Comparison of ENCODE assay signal across 23 cellular contexts in genomic region chr6:113050979-113051378, GRCh38.
A peak's percentile ranks its signal among the peaks of the same experiment; 100 is the strongest.
DNase-seq lines count a peak whose midpoint lies in the region; ATAC-seq, FAIRE-seq and TF ChIP-seq lines count a peak whose summit lies in the region.
"Had no signal": no experiment of that assay in that cellular context is flagged by ENCODE, and none has a peak within 500 bp of the region (broad histone marks: within the 10 kb centered on the region; RNA-seq: fewer than 3 reads in every experiment).

No MANE protein-coding gene starts in this region.

- peaks cover 11% of the 10 kb centered on the region for H3F3A ChIP-seq in neural progenitor cell (ENCODE audit: low read depth)

- H3K36me3 Mint-ChIP-seq in H9 (ENCODE audit: insufficient read depth in 1 of 3, low read depth in 3 of 3) (no peaks in the 10 kb centered on the region), neural progenitor cell (peaks cover 4% of the 10 kb centered on the region)
- H3K36me3 Mint-ChIP-seq: activated naive CD8-positive, alpha-beta T cell treated with anti-CD3 and anti-CD28 coated beads, Interleukin-2, amount 10 ng/mL, durations not matched to agents 7 days and 5 days; CD8-positive, alpha-beta memory T cell; stimulated activated effector memory CD8-positive, alpha-beta T cell treated with anti-CD3 and anti-CD28 coated beads, Interleukin-12 subunit alpha, Interleukin-12 subunit beta, amount 100 ng/mL, for 72 hours had no signal

- H3K23ac ChIP-seq in H9 (ENCODE audit: insufficient read length, low read depth, low read length): no peak overlapping the region

- H3K79me2 ChIP-seq in H9 (ENCODE audit: insufficient read depth, low read length) (no peaks in the 10 kb centered on the region), endothelial cell of umbilical vein (ENCODE audit: control insufficient read depth, insufficient read depth, low read length) (no peaks in the 10 kb centered on the region), neural progenitor cell (ENCODE audit: low read depth) (no peaks in the 10 kb centered on the region)

- POLR2A ChIA-PET in endothelial cell of umbilical vein (lab: Charles Lee): no interaction called here

- no peak overlapping the region for H4K91ac ChIP-seq in H9 (ENCODE audit: insufficient read length, low read depth, low read length)

- H4K20me1 ChIP-seq in H9 (ENCODE audit: control insufficient read depth, insufficient read depth, insufficient read length) (no peaks in the 10 kb centered on the region), endothelial cell of umbilical vein (replicated peaks; ENCODE audit: control insufficient read depth, extremely low read depth, insufficient read depth, low read length) (no peaks in the 10 kb centered on the region), neural progenitor cell (ENCODE audit: low read depth) (no peaks in the 10 kb centered on the region)

- H3K4ac ChIP-seq in H9 (ENCODE audit: low read depth, low read length): no peak overlapping the region

- H2BK5ac ChIP-seq in H9 (ENCODE audit: insufficient read length, low read length): no peak overlapping the region

- no peak overlapping the region for H3K56ac ChIP-seq in H9 (ENCODE audit: insufficient read length, low read depth, low read length)

- no peak overlapping the region for H2BK20ac ChIP-seq in H9 (ENCODE audit: low read depth, low read length, poor library complexity, severe bottlenecking)

- no peak for ATAC-seq in HG03378 (IDR thresholded peaks at IDR 0.05; ENCODE audit: unreplicated experiment)
- ATAC-seq: body of pancreas; left lobe of liver; stimulated activated effector memory CD8-positive, alpha-beta T cell treated with anti-CD3 and anti-CD28 coated beads, Interleukin-12 subunit alpha, Interleukin-12 subunit beta, amount 100 ng/mL, for 72 hours had no signal

- dilution Hi-C loops in endothelial cell of umbilical vein (cut with MboI; ENCODE audit: extremely low pct_ligation_motif_present, low sequenced_read_pairs): no loop called here

- intact Hi-C loops in endothelial cell of umbilical vein (cut with micrococcal nuclease): loop anchor here (1.0 to 5.0 kb wide), 4 partner anchors 52 to 805 kb away; no protein-coding TSS in a partner anchor

- no peaks in the 10 kb centered on the region for H3K36me3 ChIP-seq in SJSA1
- H3K36me3 ChIP-seq in endothelial cell of umbilical vein (ENCODE audit: control insufficient read depth in 2 of 2, extremely low read depth in 1 of 2, insufficient read depth in 2 of 2, low read length in 2 of 2): no peaks in the 10 kb centered on the region
- no peaks in the 10 kb centered on the region for H3K36me3 ChIP-seq in neural progenitor cell
- H3K36me3 ChIP-seq: thoracic aorta had no signal

- H2BK15ac ChIP-seq in H9 (ENCODE audit: low read depth, low read length): no peak overlapping the region

- no peak overlapping the region for H3K14ac ChIP-seq in H9 (ENCODE audit: insufficient read depth, low read length)

- no peaks in the 10 kb centered on the region for H3K9me3 Mint-ChIP-seq in H9
- peaks cover 10% of the 10 kb centered on the region for H3K9me3 Mint-ChIP-seq in neural progenitor cell
- H3K9me3 Mint-ChIP-seq: activated naive CD8-positive, alpha-beta T cell treated with anti-CD3 and anti-CD28 coated beads, Interleukin-2, amount 10 ng/mL, durations not matched to agents 7 days and 5 days; activated T-helper 1 cell treated with anti-CD3 and anti-CD28 coated beads, Interleukin-12 subunit alpha, Interleukin-12 subunit beta, Interleukin-2, Interleukin-4 antibody, amounts not matched to agents 30 ng/mL and 10 ng/mL and 1 ng/mL, durations not matched to agents 14 hours and 24 hours and 36 hours; T-helper 2 cell treated with Interferon-gamma antibody and Interleukin-4, amounts not matched to agents 5 μg/mL and 100 μg/mL, for 36 hours had no signal

- H2BK12ac ChIP-seq in H9 (ENCODE audit: insufficient read length, low read depth, low read length): no peak overlapping the region

- no peak overlapping the region for H2AFZ ChIP-seq in H9 (ENCODE audit: low read length)
- H2AFZ ChIP-seq in endothelial cell of umbilical vein (ENCODE audit: low read depth, low read length): peak overlapping the region; percentile 22
- H2AFZ ChIP-seq in neural progenitor cell (replicated peaks): no peak overlapping the region

- H2AK5ac ChIP-seq in H9 (ENCODE audit: insufficient read length, low read length): no peak overlapping the region

- TF ChIP-seq POLR2A in endothelial cell of umbilical vein (IDR thresholded peaks at IDR 0.05; ENCODE audit: low read depth, low read length): no peak

- no peak overlapping the region for H3T11ph ChIP-seq in H9 (ENCODE audit: low read length)

- H4K5ac ChIP-seq in H9 (ENCODE audit: insufficient read length, low read depth, low read length): no peak overlapping the region

- no CpG with 5 or more reads among the region's 5 CpGs for WGBS in H9 (ENCODE audit: extremely low coverage, insufficient read length, low lambda C conversion rate)

- H3K4me2 ChIP-seq in H9 (ENCODE audit: insufficient read depth, insufficient read length, low read length): no peak overlapping the region
- no peak overlapping the region for H3K4me2 ChIP-seq in endothelial cell of umbilical vein (ENCODE audit: insufficient read depth, low read length)
- peak overlapping the region; percentile 61 for H3K4me2 ChIP-seq in neural progenitor cell

- no peak overlapping the region for H3K4me3 ChIP-seq in SJSA1
- no peak overlapping the region for H3K4me3 ChIP-seq in endothelial cell of umbilical vein (replicated peaks in 1 of 3; ENCODE audit: insufficient read depth in 1 of 3, low read depth in 1 of 3, low read length in 3 of 3)
- no peak overlapping the region for H3K4me3 ChIP-seq in neural progenitor cell
- H3K4me3 ChIP-seq: body of pancreas, thoracic aorta had no signal

- no peak overlapping the region for H3K18ac ChIP-seq in H9 (ENCODE audit: insufficient read length, low read depth, low read length)

- H3K27ac Mint-ChIP-seq in H9 (peak overlapping the region in 2 of 3 experiments; percentile 61 to 82; a peak in 4 of 7 replicates), neural progenitor cell (peak overlapping the region; percentile 99)
- H3K27ac Mint-ChIP-seq: activated naive CD8-positive, alpha-beta T cell treated with anti-CD3 and anti-CD28 coated beads, Interleukin-2, amount 10 ng/mL, durations not matched to agents 7 days and 5 days; activated T-helper 1 cell treated with anti-CD3 and anti-CD28 coated beads, Interleukin-12 subunit alpha, Interleukin-12 subunit beta, Interleukin-2, Interleukin-4 antibody, amounts not matched to agents 30 ng/mL and 10 ng/mL and 1 ng/mL, durations not matched to agents 14 hours and 24 hours and 36 hours; CD8-positive, alpha-beta memory T cell; stimulated activated effector memory CD8-positive, alpha-beta T cell treated with anti-CD3 and anti-CD28 coated beads, Interleukin-12 subunit alpha, Interleukin-12 subunit beta, amount 100 ng/mL, for 72 hours; T-helper 2 cell treated with Interferon-gamma antibody and Interleukin-4, amounts not matched to agents 5 μg/mL and 100 μg/mL, for 36 hours had no signal

- H3K27me3 ChIP-seq in H9 (ENCODE audit: insufficient read depth, low read length) (no peaks in the 10 kb centered on the region), SJSA1 (replicated peaks) (no peaks in the 10 kb centered on the region), endothelial cell of umbilical vein (ENCODE audit: control insufficient read depth in 2 of 2, insufficient read depth in 2 of 2, low read length in 2 of 2) (no peaks in the 10 kb centered on the region), neural progenitor cell (no peaks in the 10 kb centered on the region)
- H3K27me3 ChIP-seq: body of pancreas had no signal

- no peaks in the 10 kb centered on the region for H3K9me1 ChIP-seq in endothelial cell of umbilical vein (replicated peaks; ENCODE audit: control insufficient read depth, extremely low read depth, insufficient read depth, low read length)

- H3K4me1 Mint-ChIP-seq in H9: peaks cover 17 to 18% of the 10 kb centered on the region in 2 experiments
- peaks cover 27% of the 10 kb centered on the region for H3K4me1 Mint-ChIP-seq in neural progenitor cell
- H3K4me1 Mint-ChIP-seq: activated naive CD8-positive, alpha-beta T cell treated with anti-CD3 and anti-CD28 coated beads, Interleukin-2, amount 10 ng/mL, durations not matched to agents 7 days and 5 days; CD8-positive, alpha-beta memory T cell; stimulated activated effector memory CD8-positive, alpha-beta T cell treated with anti-CD3 and anti-CD28 coated beads, Interleukin-12 subunit alpha, Interleukin-12 subunit beta, amount 100 ng/mL, for 72 hours had no signal

- no peaks in the 10 kb centered on the region for H3K23me2 ChIP-seq in H9 (ENCODE audit: insufficient read length, low read depth, low read length, poor library complexity, severe bottlenecking)

- H3K79me1 ChIP-seq in H9 (ENCODE audit: insufficient read depth, low read depth, low read length, poor library complexity, severe bottlenecking): no peaks in the 10 kb centered on the region

- no peak for TF ChIP-seq CTCF in H9 (conservative IDR thresholded peaks at IDR 0.05)
- TF ChIP-seq CTCF in endothelial cell of umbilical vein (IDR thresholded peaks at IDR 0.05; ENCODE audit: extremely low read depth in 1 of 2, insufficient read depth in 1 of 2, low read depth in 1 of 2, low read length in 2 of 2): no peak
- TF ChIP-seq CTCF in neural progenitor cell (IDR thresholded peaks at IDR 0.05): no peak

- H3K9ac ChIP-seq in H9 (ENCODE audit: extremely low read depth, insufficient read length, low read length) (no peak overlapping the region), endothelial cell of umbilical vein (replicated peaks; ENCODE audit: extremely low read depth, insufficient read depth, low read length) (no peak overlapping the region), neural progenitor cell (no peak overlapping the region)

- H3K4me3 Mint-ChIP-seq in H9: no peak overlapping the region
- peak overlapping the region; percentile 68 for H3K4me3 Mint-ChIP-seq in neural progenitor cell
- H3K4me3 Mint-ChIP-seq: activated naive CD8-positive, alpha-beta T cell treated with anti-CD3 and anti-CD28 coated beads, Interleukin-2, amount 10 ng/mL, durations not matched to agents 7 days and 5 days; activated T-helper 1 cell treated with anti-CD3 and anti-CD28 coated beads, Interleukin-12 subunit alpha, Interleukin-12 subunit beta, Interleukin-2, Interleukin-4 antibody, amounts not matched to agents 30 ng/mL and 10 ng/mL and 1 ng/mL, durations not matched to agents 14 hours and 24 hours and 36 hours; CD8-positive, alpha-beta memory T cell; stimulated activated effector memory CD8-positive, alpha-beta T cell treated with anti-CD3 and anti-CD28 coated beads, Interleukin-12 subunit alpha, Interleukin-12 subunit beta, amount 100 ng/mL, for 72 hours; T-helper 2 cell treated with Interferon-gamma antibody and Interleukin-4, amounts not matched to agents 5 μg/mL and 100 μg/mL, for 36 hours had no signal

- H3K4me1 ChIP-seq in H9 (ENCODE audit: insufficient read depth, low read length): no peaks in the 10 kb centered on the region; the same call in 1 of the 2 replicates
- peaks cover 50% of the 10 kb centered on the region for H3K4me1 ChIP-seq in SJSA1 (replicated peaks)
- peaks cover 29% of the 10 kb centered on the region for H3K4me1 ChIP-seq in endothelial cell of umbilical vein (ENCODE audit: control insufficient read depth, extremely low read depth, insufficient read depth, low read length)
- H3K4me1 ChIP-seq in neural progenitor cell: peaks cover 28% of the 10 kb centered on the region
- H3K4me1 ChIP-seq: body of pancreas had no signal

- DNase-seq in H9: peak; percentile 55
- no peak for DNase-seq in SJSA1 (ENCODE audit: low read depth in 1 of 2, low spot score in 2 of 2)
- peak; percentile 60 for DNase-seq in endothelial cell of umbilical vein (ENCODE audit: low read depth, low spot score)
- peak; percentile 79 for DNase-seq in neural progenitor cell (ENCODE audit: low spot score)
- no peak for DNase-seq in EL
- no peak for DNase-seq in hippocampal formation (lab: John Stamatoyannopoulos, UW)
- DNase-seq: activated CD4-positive, CD25-positive, alpha-beta regulatory T cell treated with anti-CD3 and anti-CD28 coated beads, Interleukin-2, amount 50 U/mL, for 72 hours; activated naive CD8-positive, alpha-beta T cell treated with anti-CD3 and anti-CD28 coated beads, Interleukin-2, amount 10 ng/mL, durations not matched to agents 7 days and 5 days; body of pancreas; CD8-positive, alpha-beta memory T cell; DMS79 treated with DMSO at 0.1 percent for 48 hours; Karpas-422; NCI-H1092; NCI-H524 treated with DMSO at 0.1 percent for 48 hours; nucleus accumbens; SIG-M5 had no signal

- no TSS peak for BruUV-seq in endothelial cell of umbilical vein (replicated peaks; lab: Mats Ljungman, UMichigan)

- CTCF ChIA-PET in endothelial cell of umbilical vein (lab: Charles Lee): interaction anchor here (1.4 kb wide), 1 partner anchor 66 kb away, joined by 3 read pairs; no protein-coding TSS in a partner anchor

- H3K9me3 ChIP-seq in H9 (ENCODE audit: control insufficient read depth, low read depth, low read length) (no peaks in the 10 kb centered on the region), SJSA1 (replicated peaks) (peaks cover 4% of the 10 kb centered on the region; the same call in 1 of the 2 replicates), endothelial cell of umbilical vein (replicated peaks; ENCODE audit: control insufficient read depth, insufficient read depth, low read length) (no peaks in the 10 kb centered on the region), neural progenitor cell (ENCODE audit: low read depth) (no peaks in the 10 kb centered on the region)
- H3K9me3 ChIP-seq: body of pancreas, thoracic aorta had no signal

- H3K27me3 Mint-ChIP-seq in H9 (ENCODE audit: low read depth): no peaks in the 10 kb centered on the region
- H3K27me3 Mint-ChIP-seq in neural progenitor cell (ENCODE audit: insufficient read depth, low read depth): no peaks in the 10 kb centered on the region
- H3K27me3 Mint-ChIP-seq: activated naive CD8-positive, alpha-beta T cell treated with anti-CD3 and anti-CD28 coated beads, Interleukin-2, amount 10 ng/mL, durations not matched to agents 7 days and 5 days; CD8-positive, alpha-beta memory T cell had no signal

- H4K8ac ChIP-seq in H9 (replicated peaks; ENCODE audit: insufficient read length, low read depth, low read length): no peak overlapping the region

- FAIRE-seq in endothelial cell of umbilical vein (lab: Jason Lieb, UNC): no peak
- FAIRE-seq: colon had no signal

- H3K27ac ChIP-seq in H9 (ENCODE audit: insufficient read length, low read depth, low read length) (no peak overlapping the region), SJSA1 (peak overlapping the region; percentile 73), endothelial cell of umbilical vein (ENCODE audit: insufficient read depth, low read depth, low read length) (peak overlapping the region; percentile 74), neural progenitor cell (no peak overlapping the region)
- H3K27ac ChIP-seq: body of pancreas, thoracic aorta had no signal

- H2BK120ac ChIP-seq in H9 (ENCODE audit: low read depth, low read length, poor library complexity, severe bottlenecking): no peak overlapping the region

Comparison
In these comparisons a context has a peak if more than half of its experiments do, and no peak if none do; other contexts are left out.
1. DNase-seq: peak in H9 (single experiment), endothelial cell of umbilical vein (single experiment) and neural progenitor cell (single experiment); none in SJSA1 (0 of 2), EL (single experiment) and hippocampal formation (0 of 2).
2. H3K27ac ChIP-seq: peak in SJSA1 (single experiment) and endothelial cell of umbilical vein (single experiment); none in H9 (single experiment) and neural progenitor cell (single experiment).